23 cellular contexts compared by ENCODE assay signal in the genomic region with DNA sequence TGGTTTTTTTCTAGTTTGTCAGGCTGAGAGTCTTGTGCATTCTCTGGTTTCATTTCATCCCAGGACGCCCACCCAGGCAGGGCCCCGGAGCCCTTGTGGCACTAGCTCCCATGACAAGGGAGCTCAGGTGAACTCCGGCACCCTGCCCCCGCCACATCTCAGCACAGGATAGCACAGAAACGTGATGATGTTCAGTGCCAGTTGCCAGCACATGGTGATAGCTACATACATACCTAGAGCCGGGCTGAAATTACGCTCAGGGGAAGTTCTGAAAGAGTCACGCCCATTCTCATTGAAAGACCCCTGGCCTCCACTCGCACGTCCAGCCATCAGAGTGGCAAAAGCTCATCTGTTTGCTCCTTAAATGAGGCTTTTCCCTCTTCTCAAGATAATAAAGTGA.
"Had no signal": no experiment of that assay in that cellular context is flagged by ENCODE, and none has a peak within 500 bp of the region (broad histone marks: within the 10 kb centered on the region; RNA-seq: fewer than 3 reads in every experiment).

No MANE protein-coding gene starts in this region.

- ATAC-seq: K562, Panc1, PC-3, SK-N-SH treated with all-trans-retinoic acid at 6 μM for 48 hours had no signal

- H3K4me3 ChIP-seq: K562, SJCRH30 had no signal

- H3K36me3 ChIP-seq: SJCRH30 had no signal

- H3K4me1 ChIP-seq: SJCRH30 had no signal

- DNase-seq: Kasumi-1, MM.1S, NCI-H1092 treated with DMSO at 0.1 percent for 48 hours, NCI-H1436, NCI-H187, NCI-H2029, NCI-H2081 treated with DMSO at 0.1 percent for 48 hours, NCI-H2171, NCI-H226, NCI-H446, NCI-H510A, NCI-H524 treated with DMSO at 0.1 percent for 48 hours, NCI-H69, NCI-H774, PC-3, SHP77 treated with DMSO at 0.1 percent for 48 hours, SJCRH30 had no signal

- H3K4me2 ChIP-seq: KMS-11 had no signal

- H3K27ac ChIP-seq: HL-60, KMS-11, RWPE1, SJCRH30 had no signal

- H3K9me3 ChIP-seq: SJCRH30 had no signal

- H3K27me3 ChIP-seq: SJCRH30 had no signal
